8 cellular contexts compared by ENCODE assay signal in the genomic region with DNA sequence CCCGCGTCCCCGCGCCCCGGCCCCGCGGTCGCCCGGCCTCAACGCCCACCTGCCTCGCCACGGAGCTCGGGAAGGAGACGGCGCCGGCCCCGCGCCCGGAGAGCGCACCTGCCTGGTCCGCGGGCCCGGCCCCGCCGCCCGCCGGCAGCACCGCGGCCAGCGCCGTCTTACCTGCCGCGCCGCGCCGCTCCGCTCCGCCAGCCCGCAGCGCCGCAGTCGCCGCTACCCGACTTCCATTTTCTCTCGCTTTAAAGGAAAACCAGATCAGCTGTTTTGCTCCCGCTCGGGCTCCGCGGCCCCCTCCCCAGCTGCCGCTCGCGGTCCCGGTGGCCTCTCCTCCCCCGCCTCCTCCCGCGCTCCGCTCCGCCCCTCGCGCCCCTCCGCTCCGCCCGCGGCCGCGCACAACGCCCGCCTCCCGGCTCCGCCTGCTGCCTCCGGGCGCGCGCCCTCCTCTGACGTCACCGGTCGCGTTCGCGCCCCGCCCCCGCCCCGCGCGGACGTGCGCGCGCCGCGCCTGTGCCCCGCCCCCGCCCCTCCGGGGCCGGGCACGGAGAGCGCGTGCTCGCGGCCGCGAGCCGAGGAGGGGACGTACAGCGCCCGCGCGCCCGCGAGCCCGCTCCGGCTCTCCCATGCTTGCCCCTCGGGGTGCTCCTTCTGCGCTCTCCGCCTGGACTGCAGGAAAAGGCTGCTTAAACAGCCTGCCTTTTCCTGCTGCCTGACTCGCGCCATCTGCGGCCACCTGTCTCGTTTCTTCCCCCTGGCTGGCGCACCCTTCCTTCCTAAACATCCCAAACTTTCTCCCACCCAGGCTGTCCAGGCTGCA. TPM values are rescaled to one million over a fixed set of nuclear protein-coding genes. Genes with fewer than 3 reads are reported as not detected.
A peak's percentile ranks its signal among the peaks of the same experiment; 100 is the strongest.
DNase-seq lines count a peak whose midpoint lies in the region; ATAC-seq and TF ChIP-seq lines count a peak whose summit lies in the region.

OTUD7A (minus strand) TSS at position 338 of the 823 bp plus-strand sequence.

- DNase-seq in GM10266 (ENCODE audit: extremely low spot score) (peak; percentile 92), NCI-H1105 (lab: John Stamatoyannopoulos, UW) (peak; percentile 81), SW480 (ENCODE audit: low spot score) (peak; percentile 81), adipocyte (ENCODE audit: low read depth) (peak; percentile 92), left cardiac atrium (peak; percentile 74), posterior cingulate gyrus (peak; percentile 85 to 99 (median 90)), transverse colon (peak; percentile 86)

- peak within 1 kb of the TSS; percentile 84 to 90 (median 88) for H3K27ac ChIP-seq in transverse colon

- TF ChIP-seq POLR2A in transverse colon (IDR thresholded peaks at IDR 0.05) = peak; percentile 54

- H3K9me3 ChIP-seq in adipocyte (ENCODE audit: control insufficient read depth, low read length) (peaks cover 5% of the 10 kb centered on the region), transverse colon (no peaks in the 10 kb centered on the region)

- H3K9ac ChIP-seq in adipocyte (ENCODE audit: low read length) = peak within 1 kb of the TSS; percentile 79

- H3K4me1 ChIP-seq in adipocyte (ENCODE audit: control insufficient read depth, insufficient read depth, low read length) (peaks cover 7% of the 10 kb centered on the region), transverse colon (peaks cover 0 to 15% (median 7%) of the 10 kb centered on the region in 4 donors)

- intact Hi-C loops in left cardiac atrium (cut with DNase I) (no loop called here), posterior cingulate gyrus (cut with DNase I) (no loop called here), transverse colon (cut with DNase I; ENCODE audit: low total_unique reads) (no loop called here)

- H3K4me3 ChIP-seq in adipocyte (ENCODE audit: low read length) (peak within 1 kb of the TSS; percentile 85), transverse colon (peak within 1 kb of the TSS; percentile 53 to 87 (median 72))

- TF ChIP-seq CTCF in GM10266 (IDR thresholded peaks at IDR 0.05; ENCODE audit: control insufficient read depth, insufficient read depth, low read depth, missing control alignments) = no peak
- TF ChIP-seq CTCF in transverse colon (IDR thresholded peaks at IDR 0.05) = no peak

- no peak for TF ChIP-seq EP300 in transverse colon (IDR thresholded peaks at IDR 0.05; ENCODE audit: low read depth)

- in situ Hi-C loops in transverse colon (cut with MboI; ENCODE audit: low pct_ligation_motif_present in 1 of 4, low pct_unique_long_range_greater_than_20kb in 1 of 4, low sequenced_read_pairs in 3 of 4) = no loop called here

- WGBS in transverse colon (ENCODE audit: low coverage in 1 of 2), 2 donors = 0% methylated on average over 56 of the region's 120 CpGs; no CpG with 5 or more reads in 1 of the 2 donors

- no peaks in the 10 kb centered on the region for H3K36me3 ChIP-seq in adipocyte (ENCODE audit: control insufficient read depth, insufficient read depth, low read length, severe bottlenecking)
- no peaks in the 10 kb centered on the region for H3K36me3 ChIP-seq in transverse colon

- H3K27me3 ChIP-seq in adipocyte (replicated peaks; ENCODE audit: control insufficient read depth, insufficient read depth, low read length) (no peaks in the 10 kb centered on the region), transverse colon (no peaks in the 10 kb centered on the region)

- ATAC-seq in HG02610 (IDR thresholded peaks at IDR 0.05; ENCODE audit: unreplicated experiment) (peak; percentile 94), left cardiac atrium (peak; percentile 98)

RNA-seq across cellular contexts. Expression of gene OTUD7A, which starts in this region (rescaled TPM):
- 1 to 10 TPM; 1.6 to 1.9 TPM for total RNA-seq in left cardiac atrium
- total RNA-seq in transverse colon = 10 to 100 TPM in 3 of 4 donors, 1 to 10 TPM in 1; 8.6 to 62.5 (median 22.2) TPM

Comparison
In these comparisons a context has a peak if more than half of its experiments do, and no peak if none do; other contexts are left out.
1. Peak in every context shown above with its lines: DNase-seq, ATAC-seq, H3K4me3 ChIP-seq and H3K27ac ChIP-seq.